In the genomic region with DNA sequence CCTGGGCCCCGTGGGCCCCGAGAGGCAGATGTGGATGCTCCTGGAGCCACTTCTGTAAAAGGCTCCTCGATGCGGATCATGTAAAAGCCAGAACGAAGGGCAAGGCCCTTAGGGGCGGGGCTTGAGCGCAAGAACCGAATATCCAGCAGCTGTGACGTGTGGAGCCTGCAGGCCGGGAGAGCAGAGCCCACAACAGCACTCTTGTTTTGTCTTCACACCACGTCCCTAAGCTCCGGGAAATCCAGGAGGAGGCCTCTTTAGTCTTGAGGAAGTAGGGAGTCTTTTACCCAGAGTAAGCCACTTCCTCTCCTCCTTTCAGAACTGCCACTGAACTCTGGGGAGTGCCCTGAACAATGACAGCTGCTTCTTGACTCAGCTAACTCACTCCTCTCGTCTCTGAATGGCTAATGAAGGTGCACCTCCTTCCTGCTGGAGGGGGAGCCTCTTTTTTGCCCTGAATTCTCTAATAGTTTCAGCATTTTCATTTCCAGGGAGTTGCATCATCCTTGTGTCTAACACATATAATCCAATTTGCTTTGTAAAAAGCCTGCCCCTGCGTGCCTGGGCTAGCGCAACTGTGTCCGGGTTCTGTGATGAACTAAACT, we compare ENCODE assay signal across 8 cellular contexts. TPM values are rescaled to one million over a fixed set of nuclear protein-coding genes. Genes with fewer than 3 reads are reported as not detected.
DNase-seq lines count a peak whose midpoint lies in the region.

No MANE protein-coding gene starts in this region.

- H4K8ac ChIP-seq in mesenchymal stem cell (ENCODE audit: low read length), result peak overlapping the region; percentile 69

- peak overlapping the region; percentile 75 for H3K9ac ChIP-seq in mesenchymal stem cell (ENCODE audit: low read length)

- H4K91ac ChIP-seq in mesenchymal stem cell (ENCODE audit: low read length), result no peak overlapping the region

- H3K23ac ChIP-seq in mesenchymal stem cell (ENCODE audit: low read length in 2 of 2), result no peak overlapping the region

- no peak overlapping the region for H3K14ac ChIP-seq in mesenchymal stem cell (ENCODE audit: low read length in 2 of 2)

- peaks cover 5% of the 10 kb centered on the region for H3K4me1 ChIP-seq in mesenchymal stem cell (ENCODE audit: control insufficient read depth, insufficient read depth, low read depth, low read length)

- no peak overlapping the region for H2BK5ac ChIP-seq in mesenchymal stem cell (ENCODE audit: low read depth, low read length, poor library complexity, severe bottlenecking)

- H3K9me3 ChIP-seq in mesenchymal stem cell (ENCODE audit: control insufficient read depth, low read length), result no peaks in the 10 kb centered on the region

- peaks cover 6% of the 10 kb centered on the region for H3K79me1 ChIP-seq in mesenchymal stem cell (replicated peaks; ENCODE audit: low read length, poor library complexity, severe bottlenecking)

- H3K4me3 ChIP-seq in Jurkat, Clone E6-1 (ENCODE audit: low read length), result peak overlapping the region; percentile 30
- H3K4me3 ChIP-seq in mesenchymal stem cell (ENCODE audit: insufficient read depth in 1 of 2, low read depth in 1 of 2, low read length in 2 of 2), result no peak overlapping the region

- 76% methylated on average over 13 of the region's 16 CpGs for WGBS in mesenchymal stem cell

- H3K4ac ChIP-seq in mesenchymal stem cell (ENCODE audit: low read depth in 1 of 2, low read length in 2 of 2), result no peak overlapping the region

- peaks cover 30% of the 10 kb centered on the region for H3K4me1 Mint-ChIP-seq in T-helper 1 cell treated with Interleukin-12 subunit alpha and Interleukin-12 subunit beta and Interleukin-4 antibody, amounts not matched to agents 30 μg/mL and 1 μg/mL, for 36 hours (ENCODE audit: low read depth)

- peak overlapping the region; percentile 8 for H2AFZ ChIP-seq in mesenchymal stem cell (ENCODE audit: low read depth, low read length)

- H3K27me3 ChIP-seq in mesenchymal stem cell (ENCODE audit: control insufficient read depth in 1 of 2, insufficient read depth in 1 of 2, low read length in 2 of 2), result no peaks in the 10 kb centered on the region

- peaks cover 56 to 58% of the 10 kb centered on the region in 2 experiments for H3K36me3 ChIP-seq in mesenchymal stem cell (ENCODE audit: control insufficient read depth in 1 of 2, insufficient read depth in 2 of 2, low read depth in 1 of 2, low read length in 2 of 2)

- peak overlapping the region; percentile 93 for H3K27ac Mint-ChIP-seq in T-helper 1 cell treated with Interleukin-12 subunit alpha and Interleukin-12 subunit beta and Interleukin-4 antibody, amounts not matched to agents 30 μg/mL and 1 μg/mL, for 36 hours

- H2BK120ac ChIP-seq in mesenchymal stem cell (ENCODE audit: low read depth, low read length), result no peak overlapping the region

- H3K9me3 Mint-ChIP-seq in T-helper 1 cell treated with Interleukin-12 subunit alpha and Interleukin-12 subunit beta and Interleukin-4 antibody, amounts not matched to agents 30 μg/mL and 1 μg/mL, for 36 hours, result no peaks in the 10 kb centered on the region

- peak overlapping the region in 1 of 2 experiments; percentile 66 for H3K18ac ChIP-seq in mesenchymal stem cell (ENCODE audit: low read depth in 1 of 2, low read length in 2 of 2)

- H2AK5ac ChIP-seq in mesenchymal stem cell (ENCODE audit: low read length, severe bottlenecking), result no peak overlapping the region

- DNase-seq in EL (peak; percentile 61), ecto neural progenitor cell (ENCODE audit: low spot score) (peak; percentile 70), mesenchymal stem cell (peak; percentile 84), substantia nigra (lab: John Stamatoyannopoulos, UW) (peak in 31 of 49 donors; percentile 16 to 79 (median 47)), COR-L47 (lab: John Stamatoyannopoulos, UW) (no peak), NK-92 (lab: John Stamatoyannopoulos, UW; ENCODE audit: unreplicated experiment) (no peak)
- peak; percentile 80 for DNase-seq in Jurkat, Clone E6-1 (ENCODE audit: low read depth, low spot score)

- H2BK15ac ChIP-seq in mesenchymal stem cell (ENCODE audit: low read depth, poor library complexity, severe bottlenecking), result no peak overlapping the region

- H3K27ac ChIP-seq in mesenchymal stem cell (ENCODE audit: low read length, poor library complexity, severe bottlenecking) (peak overlapping the region; percentile 19), substantia nigra (ENCODE audit: low read depth, low read length, poor library complexity, severe bottlenecking) (peak overlapping the region; percentile 54)

- H3K4me3 Mint-ChIP-seq in T-helper 1 cell treated with Interleukin-12 subunit alpha and Interleukin-12 subunit beta and Interleukin-4 antibody, amounts not matched to agents 30 μg/mL and 1 μg/mL, for 36 hours, result peak overlapping the region; percentile 63

- peaks cover 42% of the 10 kb centered on the region for H3K36me3 Mint-ChIP-seq in T-helper 1 cell treated with Interleukin-12 subunit alpha and Interleukin-12 subunit beta and Interleukin-4 antibody, amounts not matched to agents 30 μg/mL and 1 μg/mL, for 36 hours (ENCODE audit: low read depth)

- no peak overlapping the region for H3K4me2 ChIP-seq in mesenchymal stem cell (ENCODE audit: low read length, poor library complexity, severe bottlenecking)

- H3K27me3 Mint-ChIP-seq in T-helper 1 cell treated with Interleukin-12 subunit alpha and Interleukin-12 subunit beta and Interleukin-4 antibody, amounts not matched to agents 30 μg/mL and 1 μg/mL, for 36 hours (ENCODE audit: low read depth), result no peaks in the 10 kb centered on the region

- no peak overlapping the region for H2BK12ac ChIP-seq in mesenchymal stem cell (ENCODE audit: low read length in 2 of 2)

RNA-seq across cellular contexts. Expression of a gene that starts 12.5 kb away (rescaled TPM):
- 29.8 TPM for polyA plus RNA-seq in Jurkat, Clone E6-1 (2012; ENCODE audit: insufficient read depth, insufficient read length)
- polyA plus RNA-seq in mesenchymal stem cell (2013, experiment 1 of 2), result 9.9 TPM
- 9.7 TPM for polyA plus RNA-seq in mesenchymal stem cell (2013, experiment 2 of 2)

RNA-seq across cellular contexts. Expression of a gene that starts 23.1 kb away (rescaled TPM):
- not detected for polyA plus RNA-seq in Jurkat, Clone E6-1 (2012; ENCODE audit: insufficient read depth, insufficient read length)
- polyA plus RNA-seq in mesenchymal stem cell (2013, experiment 1 of 2), result 0.22 TPM
- 0.22 TPM for polyA plus RNA-seq in mesenchymal stem cell (2013, experiment 2 of 2)

Comparison
In these comparisons a context has a peak if more than half of its experiments do, and no peak if none do; other contexts are left out.
1. DNase-seq: peak in EL (single experiment), Jurkat, Clone E6-1 (single experiment), ecto neural progenitor cell (single experiment), mesenchymal stem cell (single experiment) and substantia nigra (31 of 49); none in COR-L47 (single experiment) and NK-92 (single experiment).